Comparison of ENCODE assay signal across 8 cellular contexts in the genomic region with DNA sequence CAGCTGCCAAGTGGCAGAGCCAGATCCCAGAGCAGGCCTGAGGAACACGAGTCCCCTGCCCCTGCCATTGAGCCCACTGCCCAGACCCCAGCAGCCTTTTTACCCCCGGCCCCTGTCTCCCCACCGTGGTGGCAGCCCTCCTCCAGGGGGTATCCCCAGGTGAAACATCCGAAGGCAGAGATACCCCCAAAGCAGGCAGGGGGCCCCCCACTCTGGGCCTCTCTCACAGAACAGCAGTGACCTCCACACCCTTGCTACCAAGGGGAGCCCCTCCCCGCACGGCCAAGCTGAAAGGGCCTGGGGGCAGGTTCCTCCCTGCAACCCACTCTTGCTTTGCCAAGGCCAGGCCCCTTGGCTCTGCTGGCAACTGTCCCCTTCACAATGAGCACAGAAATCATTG.
"Had no signal": no experiment of that assay in that cellular context is flagged by ENCODE, and none has a peak within 500 bp of the region (broad histone marks: within the 10 kb centered on the region; RNA-seq: fewer than 3 reads in every experiment).

No MANE protein-coding gene starts in this region.

- H3K4me2 ChIP-seq: GM23338 had no signal

- DNase-seq: H7, KBM-7 had no signal

- H3K27ac ChIP-seq: HL-60 had no signal

- ATAC-seq: GM23338, HCT116, HepG2 had no signal

- H3K27ac Mint-ChIP-seq: GM23338, IgD-negative memory B cell had no signal

- H3K36me3 ChIP-seq: HAP-1 had no signal

- H2AFZ ChIP-seq: GM23338 had no signal

- H3K9me3 ChIP-seq: HAP-1 had no signal

- H3K9me3 Mint-ChIP-seq: GM23338, IgD-negative memory B cell had no signal

- H3K4me3 Mint-ChIP-seq: GM23338, IgD-negative memory B cell had no signal

- H3K4me3 ChIP-seq: GM23338, HAP-1 had no signal

- H3K4me1 ChIP-seq: HAP-1 had no signal
